Comparison of ENCODE assay signal across 5 cellular contexts in the genomic region with DNA sequence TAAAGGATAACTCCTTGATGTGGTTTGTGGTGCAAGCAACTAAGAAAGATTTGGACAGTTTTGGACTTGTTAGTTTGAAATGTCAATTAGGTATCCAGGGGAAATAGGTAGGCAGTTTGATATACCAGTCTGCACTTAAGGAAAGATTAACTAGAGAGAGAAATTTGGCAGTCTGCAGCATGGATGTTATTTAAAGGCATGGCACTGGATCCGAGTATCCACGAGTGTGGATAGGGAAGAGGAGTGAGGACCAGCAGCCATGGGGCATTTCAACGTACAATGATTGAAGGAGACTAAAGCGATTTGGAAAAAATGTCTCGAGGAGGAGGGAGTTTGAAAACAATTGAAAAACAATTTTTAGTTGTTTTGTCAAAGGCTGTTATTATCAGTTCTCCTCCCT.
"Had no signal": no experiment of that assay in that cellular context is flagged by ENCODE, and none has a peak within 500 bp of the region (broad histone marks: within the 10 kb centered on the region; RNA-seq: fewer than 3 reads in every experiment).

No MANE protein-coding gene starts in this region.

- H3K4me3 Mint-ChIP-seq: GM23338, H9 had no signal

- H3K27ac Mint-ChIP-seq: GM23338 had no signal

- H3K9me3 Mint-ChIP-seq: GM23338, H9 had no signal

- DNase-seq: H9, HCEC 1CT had no signal

- ATAC-seq: GM23338, HepG2, K562 had no signal
